In genomic region chr13:32391101-32391620, GRCh38 we compare ENCODE assay signal across 22 cellular contexts. TPM values are rescaled to one million over a fixed set of nuclear protein-coding genes. Genes with fewer than 3 reads are reported as not detected.
A peak's percentile ranks its signal among the peaks of the same experiment; 100 is the strongest.
DNase-seq lines count a peak whose midpoint lies in the region; ATAC-seq and TF ChIP-seq lines count a peak whose summit lies in the region.
"Had no signal": no experiment of that assay in that cellular context is flagged by ENCODE, and none has a peak within 500 bp of the region (broad histone marks: within the 10 kb centered on the region; RNA-seq: fewer than 3 reads in every experiment).

No MANE protein-coding gene starts in this region.

- H3K36me3 ChIP-seq in GM23338 (ENCODE audit: insufficient read depth) (no peaks in the 10 kb centered on the region; the same call in 1 of the 2 replicates), heart left ventricle (peaks cover 0 to 2% (median 0%) of the 10 kb centered on the region in 9 donors), gastrocnemius medialis (no peaks in the 10 kb centered on the region)
- H3K36me3 ChIP-seq: gastroesophageal sphincter had no signal

- H3K4me3 ChIP-seq in GM23338 = no peak overlapping the region
- no peak overlapping the region for H3K4me3 ChIP-seq in heart left ventricle
- no peak overlapping the region for H3K4me3 ChIP-seq in gastrocnemius medialis
- H3K4me3 ChIP-seq: gastroesophageal sphincter, K562, psoas muscle had no signal

- no peak overlapping the region for H3K4me2 ChIP-seq in GM23338

- POLR2A ChIA-PET in activated CD4-positive, alpha-beta memory T cell treated with anti-CD3 and anti-CD28 coated beads, Interleukin-2, amount 10 ng/mL, durations not matched to agents 7 days and 5 days (lab: Charles Lee) = interaction anchor here (0.8 to 1.5 kb wide), 4 partner anchors 11 to 80 kb away, joined by 3 to 5 read pairs (median 3); partner anchors contain the start of genes BRCA2, N4BP2L1 and ZAR1L

- H3K27ac ChIP-seq in GM23338 (ENCODE audit: low read depth) (peak overlapping the region; percentile 12; the same call in 1 of the 2 replicates), heart left ventricle (no peak overlapping the region), gastrocnemius medialis (no peak overlapping the region)
- H3K27ac ChIP-seq: epithelial cell of prostate, gastroesophageal sphincter, psoas muscle had no signal

- WGBS in heart left ventricle, 4 donors = 73 to 84% (median 75%) methylated on average over 4 of the region's 4 CpGs

- H3K4me1 ChIP-seq in GM23338 (ENCODE audit: insufficient read depth) (peaks cover 19% of the 10 kb centered on the region), heart left ventricle (no peaks in the 10 kb centered on the region), gastrocnemius medialis (no peaks in the 10 kb centered on the region)
- H3K4me1 ChIP-seq: gastroesophageal sphincter, psoas muscle had no signal

- TF ChIP-seq POLR2A in heart left ventricle (IDR thresholded peaks at IDR 0.05) (no peak), gastrocnemius medialis (IDR thresholded peaks at IDR 0.05) (no peak)

- no peak overlapping the region for H3K4me3 Mint-ChIP-seq in GM23338
- H3K4me3 Mint-ChIP-seq in natural killer cell = no peak overlapping the region
- H3K4me3 Mint-ChIP-seq in activated CD4-positive, alpha-beta memory T cell treated with anti-CD3 and anti-CD28 coated beads, Interleukin-2, amount 10 ng/mL, durations not matched to agents 7 days and 5 days = no peak overlapping the region
- H3K4me3 Mint-ChIP-seq: CD14-positive monocyte; stimulated activated memory B cell treated with anti-CD40 and anti-IgM and Interleukin-4, amounts not matched to agents 10 μg/mL and 1 μg/mL and 100 μg/mL, for 72 hours had no signal

- TF ChIP-seq CTCF in GM23338 (conservative IDR thresholded peaks at IDR 0.05; ENCODE audit: low read depth in 2 of 2) = no peak
- no peak for TF ChIP-seq CTCF in natural killer cell (IDR thresholded peaks at IDR 0.05)
- TF ChIP-seq CTCF in heart left ventricle (IDR thresholded peaks at IDR 0.05) = no peak
- TF ChIP-seq CTCF in gastrocnemius medialis (IDR thresholded peaks at IDR 0.05 in 4 of 5, conservative IDR thresholded peaks at IDR 0.05 in 1 of 5) = no peak

- in situ Hi-C loops in gastrocnemius medialis (cut with MboI; ENCODE audit: low sequenced_read_pairs in 4 of 4) = no loop called here

- peak; percentile 79 for DNase-seq in GM23338 (ENCODE audit: low spot score)
- DNase-seq in M059J (ENCODE audit: low read depth) = peak; percentile 5
- DNase-seq in fibroblast of gingiva (ENCODE audit: low read depth) = peak; percentile 30
- no peak for DNase-seq in natural killer cell
- DNase-seq in activated CD4-positive, alpha-beta memory T cell treated with anti-CD3 and anti-CD28 coated beads, Interleukin-2, amount 10 ng/mL, durations not matched to agents 7 days and 5 days = no peak
- no peak for DNase-seq in germinal center (ENCODE audit: low spot score)
- no peak for DNase-seq in heart left ventricle
- DNase-seq in gastrocnemius medialis = no peak
- DNase-seq: NCI-H1092 treated with DMSO at 0.1 percent for 48 hours, NCI-H2029, NCI-H446, PC-3, psoas muscle, SHP77, SW 1271 had no signal

- CTCF ChIA-PET in activated CD4-positive, alpha-beta memory T cell treated with anti-CD3 and anti-CD28 coated beads, Interleukin-2, amount 10 ng/mL, durations not matched to agents 7 days and 5 days (lab: Charles Lee) = no interaction called here

- H3K27me3 Mint-ChIP-seq in GM23338 (ENCODE audit: insufficient read depth, low read depth, poor library complexity) (no peaks in the 10 kb centered on the region), natural killer cell (ENCODE audit: low read depth in 2 of 2) (no peaks in the 10 kb centered on the region)
- H3K27me3 Mint-ChIP-seq in activated CD4-positive, alpha-beta memory T cell treated with anti-CD3 and anti-CD28 coated beads, Interleukin-2, amount 10 ng/mL, durations not matched to agents 7 days and 5 days = no peaks in the 10 kb centered on the region
- H3K27me3 Mint-ChIP-seq: stimulated activated memory B cell treated with anti-CD40 and anti-IgM and Interleukin-4, amounts not matched to agents 10 μg/mL and 1 μg/mL and 100 μg/mL, for 72 hours had no signal

- H4K20me1 ChIP-seq in GM23338 (replicated peaks; ENCODE audit: insufficient read depth) = no peaks in the 10 kb centered on the region

- peak; percentile 100 for ATAC-seq in GM23338
- ATAC-seq in natural killer cell = no peak
- no peak for ATAC-seq in heart left ventricle
- ATAC-seq in gastrocnemius medialis = no peak
- ATAC-seq: activated naive CD4-positive, alpha-beta T cell treated with anti-CD3 and anti-CD28 coated beads, Interleukin-2, amount 50 U/mL, for 72 hours; gastroesophageal sphincter; K562; left lobe of liver; PC-3; psoas muscle; stimulated activated memory B cell treated with anti-CD40 and anti-IgM and Interleukin-4, amounts not matched to agents 10 μg/mL and 1 μg/mL and 100 μg/mL, for 72 hours had no signal

- H3K79me2 ChIP-seq in GM23338 (replicated peaks; ENCODE audit: insufficient read depth) = no peaks in the 10 kb centered on the region

- intact Hi-C loops in natural killer cell (cut with micrococcal nuclease) = no loop called here
- intact Hi-C loops in heart left ventricle (cut with DNase I) = no loop called here
- intact Hi-C loops in gastrocnemius medialis (cut with DNase I; ENCODE audit: low total_unique reads) = no loop called here

- H3K36me3 Mint-ChIP-seq in GM23338 (ENCODE audit: low read depth) (peaks cover 9% of the 10 kb centered on the region; the same call in 2 of the 3 replicates), natural killer cell (no peaks in the 10 kb centered on the region)
- peaks cover 20% of the 10 kb centered on the region for H3K36me3 Mint-ChIP-seq in activated CD4-positive, alpha-beta memory T cell treated with anti-CD3 and anti-CD28 coated beads, Interleukin-2, amount 10 ng/mL, durations not matched to agents 7 days and 5 days (ENCODE audit: low read depth)

- H3K27me3 ChIP-seq in GM23338 (ENCODE audit: insufficient read depth) (no peaks in the 10 kb centered on the region), heart left ventricle (no peaks in the 10 kb centered on the region), gastrocnemius medialis (no peaks in the 10 kb centered on the region)
- H3K27me3 ChIP-seq: gastroesophageal sphincter had no signal

- H3K9me2 ChIP-seq in GM23338 (ENCODE audit: insufficient read depth) = no peaks in the 10 kb centered on the region

- no peak overlapping the region for H2AFZ ChIP-seq in GM23338

- H3K9me3 ChIP-seq in heart left ventricle (no peaks in the 10 kb centered on the region), gastrocnemius medialis (no peaks in the 10 kb centered on the region)
- H3K9me3 ChIP-seq: gastroesophageal sphincter, psoas muscle had no signal

- H3K9me3 Mint-ChIP-seq in GM23338 (no peaks in the 10 kb centered on the region), natural killer cell (no peaks in the 10 kb centered on the region)
- no peaks in the 10 kb centered on the region for H3K9me3 Mint-ChIP-seq in activated CD4-positive, alpha-beta memory T cell treated with anti-CD3 and anti-CD28 coated beads, Interleukin-2, amount 10 ng/mL, durations not matched to agents 7 days and 5 days
- H3K9me3 Mint-ChIP-seq: activated naive CD4-positive, alpha-beta T cell treated with anti-CD3 and anti-CD28 coated beads, Interleukin-2, amount 50 U/mL, for 72 hours; CD14-positive monocyte; stimulated activated memory B cell treated with anti-CD40 and anti-IgM and Interleukin-4, amounts not matched to agents 10 μg/mL and 1 μg/mL and 100 μg/mL, for 72 hours had no signal

- H3F3A ChIP-seq in GM23338 (replicated peaks; ENCODE audit: low read depth) = no peaks in the 10 kb centered on the region

- H3K27ac Mint-ChIP-seq in GM23338 (0 out of 2 replicates have a peak overlapping the region, but pooled peaks have one; percentile 72), natural killer cell (peak overlapping the region; percentile 56 to 60)
- no peak overlapping the region for H3K27ac Mint-ChIP-seq in activated CD4-positive, alpha-beta memory T cell treated with anti-CD3 and anti-CD28 coated beads, Interleukin-2, amount 10 ng/mL, durations not matched to agents 7 days and 5 days
- H3K27ac Mint-ChIP-seq: activated naive CD4-positive, alpha-beta T cell treated with anti-CD3 and anti-CD28 coated beads, Interleukin-2, amount 50 U/mL, for 72 hours; stimulated activated memory B cell treated with anti-CD40 and anti-IgM and Interleukin-4, amounts not matched to agents 10 μg/mL and 1 μg/mL and 100 μg/mL, for 72 hours had no signal

- peaks cover 9% of the 10 kb centered on the region for H3K4me1 Mint-ChIP-seq in GM23338
- peaks cover 17 to 21% of the 10 kb centered on the region in 2 donors for H3K4me1 Mint-ChIP-seq in natural killer cell
- peaks cover 17% of the 10 kb centered on the region for H3K4me1 Mint-ChIP-seq in activated CD4-positive, alpha-beta memory T cell treated with anti-CD3 and anti-CD28 coated beads, Interleukin-2, amount 10 ng/mL, durations not matched to agents 7 days and 5 days
- H3K4me1 Mint-ChIP-seq: CD14-positive monocyte; stimulated activated memory B cell treated with anti-CD40 and anti-IgM and Interleukin-4, amounts not matched to agents 10 μg/mL and 1 μg/mL and 100 μg/mL, for 72 hours had no signal

TF ChIP-seq in GM23338, 12 proteins besides CTCF, POLR2A, EP300 and RAD21:
- TF ChIP-seq POLR2AphosphoS5 (IDR thresholded peaks at IDR 0.05; ENCODE audit: low read depth) (no peak), ETS1 (IDR thresholded peaks at IDR 0.05) (no peak), EZH2 (IDR thresholded peaks at IDR 0.05; ENCODE audit: low read depth, unreplicated experiment) (no peak), ZNF114 (CRISPR knock-in tag; IDR thresholded peaks at IDR 0.05) (no peak)
TF ChIP-seq in GM23338: peak in this region for 0.

RNA-seq across cellular contexts. Expression of gene N4BP2L1, which starts 36.8 kb away (rescaled TPM):
- 3.0 and 4.1 TPM in 2 replicates for total RNA-seq in GM23338 (2014; rRNA removed; shearing (Covaris generic))
- polyA plus RNA-seq in GM23338 (2016; fragmentation: Nextera tagmentation; extraction: Ambion mirVana) (1.8 and 3.3 TPM in 2 replicates), heart left ventricle (1 to 10 TPM; 3.2 to 8.2 TPM)
- 0.66 and 2.1 TPM in 2 replicates for total RNA-seq in M059J (2014; rRNA removed; shearing (Covaris generic))
- total RNA-seq in natural killer cell (10 to 100 TPM; 52.1 to 82.9 (median 75.4) TPM), heart left ventricle (10 to 100 TPM in 2 of 9 donors, 1 to 10 TPM in 7; 2.1 to 14.8 (median 4.5) TPM), gastrocnemius medialis (1 to 10 TPM; 6.5 to 10.0 (median 7.2) TPM)
- total RNA-seq in activated CD4-positive, alpha-beta memory T cell treated with anti-CD3 and anti-CD28 coated beads, Interleukin-2, amount 10 ng/mL, durations not matched to agents 7 days and 5 days = 10 to 100 TPM; 29.9 to 33.8 TPM

Comparison
In these comparisons a context has a peak if more than half of its experiments do, and no peak if none do; other contexts are left out.
1. DNase-seq: peak in GM23338 (single experiment), M059J (single experiment) and fibroblast of gingiva (single experiment); none in natural killer cell (single experiment), activated CD4-positive, alpha-beta memory T cell treated with anti-CD3 and anti-CD28 coated beads, Interleukin-2, amount 10 ng/mL, durations not matched to agents 7 days and 5 days (single experiment), germinal center (single experiment), heart left ventricle (0 of 5) and gastrocnemius medialis (0 of 2).